19 cellular contexts compared by ENCODE assay signal in the genomic region with DNA sequence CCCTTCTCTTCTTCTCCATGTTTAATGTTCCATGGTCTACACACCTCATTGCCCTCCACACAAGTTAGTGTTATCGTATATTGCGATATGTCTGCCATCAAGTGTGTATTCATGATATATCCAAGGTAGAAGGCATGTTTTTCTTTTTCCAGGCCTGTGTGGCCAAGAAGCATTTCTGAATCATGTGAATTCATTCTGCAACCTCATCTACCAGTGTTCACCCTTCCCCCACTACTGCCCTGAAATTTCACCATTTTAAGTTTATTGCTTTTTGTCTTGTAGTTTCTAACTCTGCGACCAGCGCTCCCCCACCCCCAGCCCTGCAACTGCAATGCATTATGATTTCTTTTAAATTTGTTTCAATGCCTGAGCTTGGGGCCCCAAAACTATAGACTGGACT.
DNase-seq lines count a peak whose midpoint lies in the region; ATAC-seq lines count a peak whose summit lies in the region.
"Had no signal": no experiment of that assay in that cellular context is flagged by ENCODE, and none has a peak within 500 bp of the region (broad histone marks: within the 10 kb centered on the region; RNA-seq: fewer than 3 reads in every experiment).

No MANE protein-coding gene starts in this region.

- DNase-seq in NCI-H1092 treated with DMSO at 0.1 percent for 48 hours (lab: John Stamatoyannopoulos, UW) (peak; percentile 19), NCI-H1092 (lab: John Stamatoyannopoulos, UW) (no peak), fibroblast of peridontal ligament (ENCODE audit: extremely low read depth) (peak; percentile 5), superior temporal gyrus (ENCODE audit: extremely low spot score) (no peak)
- peak; percentile 1 for DNase-seq in stimulated activated CD4-positive, alpha-beta T cell treated with anti-CD3 and anti-CD28 coated beads, Interleukin-15, amount 100 ng/mL, for 24 hours
- no peak for DNase-seq in stimulated activated CD4-positive, alpha-beta T cell treated with anti-CD3 and anti-CD28 coated beads, Interleukin-4, amount 100 ng/mL, for 4 hours
- no peak for DNase-seq in activated CD4-positive, CD25-positive, alpha-beta regulatory T cell treated with anti-CD3 and anti-CD28 coated beads, Interleukin-2, amount 50 U/mL, for 72 hours
- DNase-seq: 8988T; activated T-cell treated with anti-CD3 and anti-CD28 coated beads, Interleukin-2, amount 50 U/mL, for 72 hours; GDM1; HFFc6; immature natural killer cell; MV-4-11; NCI-H2227 treated with DMSO at 0.1 percent for 48 hours; small intestine; thyroid gland had no signal

- no peak for ATAC-seq in HG03108 (IDR thresholded peaks at IDR 0.05; ENCODE audit: unreplicated experiment)
- ATAC-seq: esophagus mucosa; naive thymus-derived CD4-positive, alpha-beta T cell had no signal

Comparison
In these comparisons a context has a peak if more than half of its experiments do, and no peak if none do; other contexts are left out.
1. DNase-seq: peak in NCI-H1092 treated with DMSO at 0.1 percent for 48 hours (single experiment), stimulated activated CD4-positive, alpha-beta T cell treated with anti-CD3 and anti-CD28 coated beads, Interleukin-15, amount 100 ng/mL, for 24 hours (single experiment) and fibroblast of peridontal ligament (single experiment); none in NCI-H1092 (single experiment), stimulated activated CD4-positive, alpha-beta T cell treated with anti-CD3 and anti-CD28 coated beads, Interleukin-4, amount 100 ng/mL, for 4 hours (0 of 2), superior temporal gyrus (single experiment) and activated CD4-positive, CD25-positive, alpha-beta regulatory T cell treated with anti-CD3 and anti-CD28 coated beads, Interleukin-2, amount 50 U/mL, for 72 hours (single experiment).